ENCODE assay signal across 8 cellular contexts in genomic region chr2:136119717-136120675, GRCh38. TPM values are rescaled to one million over a fixed set of nuclear protein-coding genes. Genes with fewer than 3 reads are reported as not detected.
A peak's percentile ranks its signal among the peaks of the same experiment; 100 is the strongest.
DNase-seq lines count a peak whose midpoint lies in the region; ATAC-seq and TF ChIP-seq lines count a peak whose summit lies in the region.

No MANE protein-coding gene starts in this region.

- no peak overlapping the region for H3K27ac ChIP-seq in esophagus muscularis mucosa (replicated peaks in 1 of 4)
- no peak overlapping the region for H3K27ac ChIP-seq in skeletal muscle tissue (ENCODE audit: low read depth, low read length)

- peak overlapping the region in 1 of 3 donors; percentile 51 for H3K9ac ChIP-seq in skeletal muscle tissue (ENCODE audit: low read depth in 1 of 3, low read length in 3 of 3)

- peaks cover 0 to 55% (median 2%) of the 10 kb centered on the region in 4 donors for H3K27me3 ChIP-seq in esophagus muscularis mucosa
- peaks cover 36 to 64% (median 42%) of the 10 kb centered on the region in 3 donors for H3K27me3 ChIP-seq in skeletal muscle tissue (ENCODE audit: control insufficient read depth in 3 of 3, insufficient read depth in 3 of 3, low read length in 3 of 3)

- DNase-seq in NCI-H2171 treated with DMSO at 0.1 percent for 48 hours (lab: John Stamatoyannopoulos, UW) (peak; percentile 44), NCI-H2171 (lab: John Stamatoyannopoulos, UW) (no peak), NCI-H748 (lab: John Stamatoyannopoulos, UW; ENCODE audit: unreplicated experiment) (peak; percentile 71), esophagus muscularis mucosa (ENCODE audit: extremely low spot score) (no peak), NCI-H128 (lab: John Stamatoyannopoulos, UW; ENCODE audit: unreplicated experiment) (no peak), SIG-M5 (lab: John Stamatoyannopoulos, UW) (no peak)

- no peaks in the 10 kb centered on the region for H3K9me3 ChIP-seq in esophagus muscularis mucosa
- no peaks in the 10 kb centered on the region for H3K9me3 ChIP-seq in skeletal muscle tissue (ENCODE audit: control insufficient read depth in 3 of 3, low read length in 3 of 3)

- TF ChIP-seq EP300 in esophagus muscularis mucosa (IDR thresholded peaks at IDR 0.05) = no peak

- 55% methylated on average over 16 of the region's 16 CpGs for WGBS in esophagus muscularis mucosa

- intact Hi-C loops in esophagus muscularis mucosa (cut with DNase I) = loop anchor here (10.0 kb wide), 1 partner anchor 195 kb away; no protein-coding TSS in a partner anchor

- H3K4me1 ChIP-seq in esophagus muscularis mucosa = peaks cover 19 to 47% (median 43%) of the 10 kb centered on the region in 4 donors
- peaks cover 23 to 32% (median 26%) of the 10 kb centered on the region in 3 donors for H3K4me1 ChIP-seq in skeletal muscle tissue (ENCODE audit: control insufficient read depth in 3 of 3, insufficient read depth in 3 of 3, low read length in 3 of 3)

- no peaks in the 10 kb centered on the region for H3K36me3 ChIP-seq in esophagus muscularis mucosa
- no peaks in the 10 kb centered on the region for H3K36me3 ChIP-seq in skeletal muscle tissue (ENCODE audit: control insufficient read depth in 3 of 3, insufficient read depth in 3 of 3, low read length in 3 of 3)

- no peak for ATAC-seq in GM21367 (IDR thresholded peaks at IDR 0.05; ENCODE audit: unreplicated experiment)

- no peak for TF ChIP-seq CTCF in esophagus muscularis mucosa (IDR thresholded peaks at IDR 0.05)

- TF ChIP-seq POLR2A in esophagus muscularis mucosa (IDR thresholded peaks at IDR 0.05; ENCODE audit: low read depth) = no peak

- peak overlapping the region; percentile 53 to 64 (median 58) for H3K4me3 ChIP-seq in esophagus muscularis mucosa
- peak overlapping the region; percentile 52 to 68 (median 63) for H3K4me3 ChIP-seq in skeletal muscle tissue (ENCODE audit: low read length in 3 of 3)

RNA-seq across cellular contexts. Expression of gene CXCR4, which starts 2.0 kb away (rescaled TPM):
- total RNA-seq in esophagus muscularis mucosa = 10 to 100 TPM in 1 of 4 donors, 1 to 10 TPM in 3; 4.2 to 11.8 (median 5.6) TPM
- total RNA-seq in skeletal muscle tissue = 29.2 TPM

Comparison
In these comparisons a context has a peak if more than half of its experiments do, and no peak if none do; other contexts are left out.
1. DNase-seq: peak in NCI-H2171 treated with DMSO at 0.1 percent for 48 hours (single experiment) and NCI-H748 (single experiment); none in NCI-H2171 (single experiment), esophagus muscularis mucosa (single experiment), NCI-H128 (single experiment) and SIG-M5 (single experiment).